In genomic region chr10:17984056-17984455, GRCh38 we compare ENCODE assay signal across 10 cellular contexts. TPM values are rescaled to one million over a fixed set of nuclear protein-coding genes. Genes with fewer than 3 reads are reported as not detected.
DNase-seq lines count a peak whose midpoint lies in the region; ATAC-seq and TF ChIP-seq lines count a peak whose summit lies in the region.
"Had no signal": no experiment of that assay in that cellular context is flagged by ENCODE, and none has a peak within 500 bp of the region (broad histone marks: within the 10 kb centered on the region; RNA-seq: fewer than 3 reads in every experiment).

No MANE protein-coding gene starts in this region.

- H3K4me1 Mint-ChIP-seq in nephron progenitor cell: no peaks in the 10 kb centered on the region
- no peaks in the 10 kb centered on the region for H3K4me1 Mint-ChIP-seq in activated T-helper 2 cell treated with anti-CD3 and anti-CD28 coated beads, Interferon-gamma antibody, Interleukin-2, Interleukin-4, amounts not matched to agents 10 μg/mL and 5 μg/mL and 100 μg/mL, durations not matched to agents 14 hours and 24 hours and 36 hours (ENCODE audit: low read depth)

- peaks cover 2% of the 10 kb centered on the region for H3K79me1 ChIP-seq in trophoblast cell (ENCODE audit: low read length)

- no peak overlapping the region for H2AFZ ChIP-seq in trophoblast cell (ENCODE audit: insufficient read depth, low read length, poor library complexity)

- no peaks in the 10 kb centered on the region for H3K27me3 ChIP-seq in trophoblast cell (ENCODE audit: insufficient read depth, low read length)

- no peaks in the 10 kb centered on the region for H3K36me3 Mint-ChIP-seq in nephron progenitor cell (ENCODE audit: low read depth)
- no peaks in the 10 kb centered on the region for H3K36me3 Mint-ChIP-seq in activated T-helper 2 cell treated with anti-CD3 and anti-CD28 coated beads, Interferon-gamma antibody, Interleukin-2, Interleukin-4, amounts not matched to agents 10 μg/mL and 5 μg/mL and 100 μg/mL, durations not matched to agents 14 hours and 24 hours and 36 hours (ENCODE audit: low read depth)

- no peak overlapping the region for H2AK5ac ChIP-seq in trophoblast cell (ENCODE audit: low read length)

- H3K4me3 ChIP-seq in fibroblast of pulmonary artery (replicated peaks; ENCODE audit: low read depth, low read length) (no peak overlapping the region), trophoblast cell (ENCODE audit: low read depth, low read length) (no peak overlapping the region)

- H4K12ac ChIP-seq in trophoblast cell (ENCODE audit: low read depth, low read length): no peak overlapping the region

- H3K4me2 ChIP-seq in trophoblast cell (ENCODE audit: low read length): no peak overlapping the region

- H2BK12ac ChIP-seq in trophoblast cell (ENCODE audit: low read length): no peak overlapping the region

- DNase-seq in HCEC 1CT (peak; percentile 64), HT1080 (ENCODE audit: low read depth) (peak; percentile 82), fibroblast of pulmonary artery (ENCODE audit: low read depth) (peak; percentile 37), nephron progenitor cell (no peak), trophoblast cell (no peak), midbrain (lab: John Stamatoyannopoulos, UW) (no peak)
- no peak for DNase-seq in activated T-helper 2 cell treated with anti-CD3 and anti-CD28 coated beads, Interferon-gamma antibody, Interleukin-2, Interleukin-4, amounts not matched to agents 10 μg/mL and 5 μg/mL and 100 μg/mL, durations not matched to agents 14 hours and 24 hours and 36 hours (ENCODE audit: low spot score)

- no peaks in the 10 kb centered on the region for H3K9me3 Mint-ChIP-seq in nephron progenitor cell
- no peaks in the 10 kb centered on the region for H3K9me3 Mint-ChIP-seq in activated T-helper 2 cell treated with anti-CD3 and anti-CD28 coated beads, Interferon-gamma antibody, Interleukin-2, Interleukin-4, amounts not matched to agents 10 μg/mL and 5 μg/mL and 100 μg/mL, durations not matched to agents 14 hours and 24 hours and 36 hours

- H3K9me3 ChIP-seq in trophoblast cell (ENCODE audit: insufficient read depth, low read depth, low read length): peaks cover 2% of the 10 kb centered on the region

- H4K8ac ChIP-seq in trophoblast cell (ENCODE audit: low read depth, low read length): no peak overlapping the region

- no peak overlapping the region for H3K4me3 Mint-ChIP-seq in nephron progenitor cell
- H3K4me3 Mint-ChIP-seq in activated T-helper 2 cell treated with anti-CD3 and anti-CD28 coated beads, Interferon-gamma antibody, Interleukin-2, Interleukin-4, amounts not matched to agents 10 μg/mL and 5 μg/mL and 100 μg/mL, durations not matched to agents 14 hours and 24 hours and 36 hours (ENCODE audit: low read depth): no peak overlapping the region

- no peak overlapping the region for H3K9ac ChIP-seq in trophoblast cell (ENCODE audit: low read length)

- no peaks in the 10 kb centered on the region for H3K36me3 ChIP-seq in trophoblast cell (ENCODE audit: control insufficient read depth in 1 of 2, insufficient read depth in 2 of 2, low read length in 2 of 2)

- no peak overlapping the region for H3K4ac ChIP-seq in trophoblast cell (ENCODE audit: low read depth, low read length)

- H4K91ac ChIP-seq in trophoblast cell (ENCODE audit: low read depth, low read length): no peak overlapping the region

- H3K23ac ChIP-seq in trophoblast cell (ENCODE audit: low read length): no peak overlapping the region

- peak; percentile 93 for ATAC-seq in GM18502 (IDR thresholded peaks at IDR 0.05; ENCODE audit: poor library complexity, unreplicated experiment)

- no peak overlapping the region for H3K27ac Mint-ChIP-seq in nephron progenitor cell
- H3K27ac Mint-ChIP-seq in activated T-helper 2 cell treated with anti-CD3 and anti-CD28 coated beads, Interferon-gamma antibody, Interleukin-2, Interleukin-4, amounts not matched to agents 10 μg/mL and 5 μg/mL and 100 μg/mL, durations not matched to agents 14 hours and 24 hours and 36 hours: no peak overlapping the region

- no peak overlapping the region for H2BK120ac ChIP-seq in trophoblast cell (ENCODE audit: insufficient read depth, low read length, poor library complexity)

- no peaks in the 10 kb centered on the region for H3K79me2 ChIP-seq in trophoblast cell (ENCODE audit: control insufficient read depth, insufficient read depth, low read length, poor library complexity)

- no peak overlapping the region for H3K14ac ChIP-seq in trophoblast cell (ENCODE audit: low read length)

- no peak overlapping the region for H2BK5ac ChIP-seq in trophoblast cell (ENCODE audit: low read depth, low read length, poor library complexity)

- H3K18ac ChIP-seq in trophoblast cell (ENCODE audit: low read length): no peak overlapping the region

- H3K27me3 Mint-ChIP-seq in nephron progenitor cell (ENCODE audit: low read depth, poor library complexity): peaks cover 7% of the 10 kb centered on the region
- no peaks in the 10 kb centered on the region for H3K27me3 Mint-ChIP-seq in activated T-helper 2 cell treated with anti-CD3 and anti-CD28 coated beads, Interferon-gamma antibody, Interleukin-2, Interleukin-4, amounts not matched to agents 10 μg/mL and 5 μg/mL and 100 μg/mL, durations not matched to agents 14 hours and 24 hours and 36 hours (ENCODE audit: low read depth)

- peaks cover 2 to 3% of the 10 kb centered on the region in 2 experiments for H3K4me1 ChIP-seq in trophoblast cell (ENCODE audit: control insufficient read depth in 1 of 2, insufficient read depth in 2 of 2, low read length in 2 of 2)

- no peak overlapping the region for H3K27ac ChIP-seq in trophoblast cell (ENCODE audit: low read depth, low read length)
- H3K27ac ChIP-seq: VCaP had no signal

- TF ChIP-seq CTCF in fibroblast of pulmonary artery (IDR thresholded peaks at IDR 0.05; ENCODE audit: low read length, missing control alignments) (no peak), nephron progenitor cell (IDR thresholded peaks at IDR 0.05) (no peak)

- intact Hi-C loops in activated T-helper 2 cell treated with anti-CD3 and anti-CD28 coated beads, Interferon-gamma antibody, Interleukin-2, Interleukin-4, amounts not matched to agents 10 μg/mL and 5 μg/mL and 100 μg/mL, durations not matched to agents 14 hours and 24 hours and 36 hours (cut with micrococcal nuclease): no loop called here

- WGBS in trophoblast cell (ENCODE audit: extremely low coverage, insufficient coverage, insufficient read length): no CpG with 5 or more reads among the region's 1 CpG

RNA-seq across cellular contexts. Expression of gene SLC39A12, which starts 32.3 kb away (rescaled TPM):
- not detected in 2 replicates for total RNA-seq in HT1080 (2014; rRNA removed; shearing (Covaris generic))
- polyA plus RNA-seq in HT1080 (2015; cell fraction: cytosol; rRNA removed): not detected in 2 replicates
- polyA plus RNA-seq in HT1080 (2015; cell fraction: nucleus; rRNA removed): not detected in 2 replicates
- polyA plus RNA-seq in trophoblast cell (2013): 0.04 TPM in 1 of 2 replicates, not detected in the other
- not detected in 2 replicates for total RNA-seq in activated T-helper 2 cell treated with anti-CD3 and anti-CD28 coated beads, Interferon-gamma antibody, Interleukin-2, Interleukin-4, amounts not matched to agents 10 μg/mL and 5 μg/mL and 100 μg/mL, durations not matched to agents 14 hours and 24 hours and 36 hours
- total RNA-seq: Daoy had no signal

Comparison
In these comparisons a context has a peak if more than half of its experiments do, and no peak if none do; other contexts are left out.
1. DNase-seq: peak in HCEC 1CT (single experiment), HT1080 (single experiment) and fibroblast of pulmonary artery (single experiment); none in nephron progenitor cell (single experiment), trophoblast cell (0 of 2), midbrain (single experiment) and activated T-helper 2 cell treated with anti-CD3 and anti-CD28 coated beads, Interferon-gamma antibody, Interleukin-2, Interleukin-4, amounts not matched to agents 10 μg/mL and 5 μg/mL and 100 μg/mL, durations not matched to agents 14 hours and 24 hours and 36 hours (single experiment).